23 cellular contexts compared by ENCODE assay signal in genomic region chr7:119665791-119666190, GRCh38.
"Had no signal": no experiment of that assay in that cellular context is flagged by ENCODE, and none has a peak within 500 bp of the region (broad histone marks: within the 10 kb centered on the region; RNA-seq: fewer than 3 reads in every experiment).

No MANE protein-coding gene starts in this region.

- H3K4me1 Mint-ChIP-seq: activated naive CD8-positive, alpha-beta T cell treated with anti-CD3 and anti-CD28 coated beads, Interleukin-2, amount 50 U/mL, for 24 hours; activated T-helper 17 cell treated with anti-CD3 and anti-CD28 coated beads, Interleukin-2, amount 50 U/mL, for 72 hours; neural crest cell; stimulated activated effector memory CD8-positive, alpha-beta T cell treated with anti-CD3 and anti-CD28 coated beads, Interleukin-12 subunit alpha, Interleukin-12 subunit beta, amount 100 ng/mL, for 72 hours had no signal

- H3K4me3 Mint-ChIP-seq: activated naive CD4-positive, alpha-beta T cell treated with anti-CD3 and anti-CD28 coated beads for 36 hours; activated naive CD8-positive, alpha-beta T cell treated with anti-CD3 and anti-CD28 coated beads, Interleukin-2, amount 50 U/mL, for 24 hours; activated T-helper 17 cell treated with anti-CD3 and anti-CD28 coated beads, Interleukin-2, amount 50 U/mL, for 72 hours; neural crest cell; stimulated activated effector memory CD8-positive, alpha-beta T cell treated with anti-CD3 and anti-CD28 coated beads, Interleukin-12 subunit alpha, Interleukin-12 subunit beta, amount 100 ng/mL, for 72 hours had no signal

- H3K9ac ChIP-seq: SK-N-SH had no signal

- H3K27ac Mint-ChIP-seq: activated naive CD4-positive, alpha-beta T cell treated with anti-CD3 and anti-CD28 coated beads for 36 hours; activated naive CD8-positive, alpha-beta T cell treated with anti-CD3 and anti-CD28 coated beads, Interleukin-2, amount 50 U/mL, for 24 hours; activated T-helper 17 cell treated with anti-CD3 and anti-CD28 coated beads, Interleukin-2, amount 50 U/mL, for 72 hours; stimulated activated effector memory CD8-positive, alpha-beta T cell treated with anti-CD3 and anti-CD28 coated beads, Interleukin-12 subunit alpha, Interleukin-12 subunit beta, amount 100 ng/mL, for 72 hours had no signal

- H3K4me3 ChIP-seq: coronary artery, lung, ovary, sigmoid colon, thoracic aorta had no signal

- H3K9me3 ChIP-seq: ovary, SK-N-SH, thoracic aorta had no signal

- H3K27me3 ChIP-seq: ovary, sigmoid colon had no signal

- H3K36me3 ChIP-seq: ovary, sigmoid colon, thoracic aorta had no signal

- ATAC-seq: activated naive CD8-positive, alpha-beta T cell treated with anti-CD3 and anti-CD28 coated beads, Interleukin-2, amount 50 U/mL, for 24 hours; activated T-helper 17 cell treated with anti-CD3 and anti-CD28 coated beads, Interleukin-2, amount 50 U/mL, for 72 hours; stimulated activated effector memory CD8-positive, alpha-beta T cell treated with anti-CD3 and anti-CD28 coated beads, Interleukin-12 subunit alpha, Interleukin-12 subunit beta, amount 100 ng/mL, for 72 hours had no signal

- H3K27me3 Mint-ChIP-seq: activated naive CD8-positive, alpha-beta T cell treated with anti-CD3 and anti-CD28 coated beads, Interleukin-2, amount 50 U/mL, for 24 hours; activated T-helper 17 cell treated with anti-CD3 and anti-CD28 coated beads, Interleukin-2, amount 50 U/mL, for 72 hours had no signal

- H3K27ac ChIP-seq: coronary artery, epithelial cell of prostate, ovary, sigmoid colon, thoracic aorta, VCaP had no signal

- DNase-seq: activated CD4-positive, alpha-beta T cell treated with anti-CD3 and anti-CD28 coated beads for 1 hour; activated CD4-positive, alpha-beta T cell treated with anti-CD3 and anti-CD28 coated beads, Interleukin-2, amount 50 U/mL, for 4 hours; activated naive CD4-positive, alpha-beta T cell treated with anti-CD3 and anti-CD28 coated beads for 36 hours; activated naive CD8-positive, alpha-beta T cell treated with anti-CD3 and anti-CD28 coated beads, Interleukin-2, amount 50 U/mL, for 24 hours; activated T-cell treated with anti-CD3 and anti-CD28 coated beads for 4 hours; aorta; central memory CD4-positive, alpha-beta T cell; effector memory CD4-positive, alpha-beta T cell; glutamatergic neuron; ovary; sigmoid colon; SK-N-SH; stimulated activated CD4-positive, alpha-beta T cell treated with anti-CD3 and anti-CD28 coated beads, Interleukin-12 subunit alpha, Interleukin-12 subunit beta, amount 100 ng/mL, for 4 hours; stimulated activated CD4-positive, alpha-beta T cell treated with anti-CD3 and anti-CD28 coated beads, Interleukin-2, amount 100 ng/mL, for 24 hours; T-helper 1 cell had no signal

- H3K9me3 Mint-ChIP-seq: neural crest cell had no signal

- H3K36me3 Mint-ChIP-seq: stimulated activated effector memory CD8-positive, alpha-beta T cell treated with anti-CD3 and anti-CD28 coated beads, Interleukin-12 subunit alpha, Interleukin-12 subunit beta, amount 100 ng/mL, for 72 hours had no signal

- H3K4me2 ChIP-seq: SK-N-SH had no signal

- H3K4me1 ChIP-seq: sigmoid colon had no signal
